Comparison of ENCODE assay signal across 8 cellular contexts in the genomic region with DNA sequence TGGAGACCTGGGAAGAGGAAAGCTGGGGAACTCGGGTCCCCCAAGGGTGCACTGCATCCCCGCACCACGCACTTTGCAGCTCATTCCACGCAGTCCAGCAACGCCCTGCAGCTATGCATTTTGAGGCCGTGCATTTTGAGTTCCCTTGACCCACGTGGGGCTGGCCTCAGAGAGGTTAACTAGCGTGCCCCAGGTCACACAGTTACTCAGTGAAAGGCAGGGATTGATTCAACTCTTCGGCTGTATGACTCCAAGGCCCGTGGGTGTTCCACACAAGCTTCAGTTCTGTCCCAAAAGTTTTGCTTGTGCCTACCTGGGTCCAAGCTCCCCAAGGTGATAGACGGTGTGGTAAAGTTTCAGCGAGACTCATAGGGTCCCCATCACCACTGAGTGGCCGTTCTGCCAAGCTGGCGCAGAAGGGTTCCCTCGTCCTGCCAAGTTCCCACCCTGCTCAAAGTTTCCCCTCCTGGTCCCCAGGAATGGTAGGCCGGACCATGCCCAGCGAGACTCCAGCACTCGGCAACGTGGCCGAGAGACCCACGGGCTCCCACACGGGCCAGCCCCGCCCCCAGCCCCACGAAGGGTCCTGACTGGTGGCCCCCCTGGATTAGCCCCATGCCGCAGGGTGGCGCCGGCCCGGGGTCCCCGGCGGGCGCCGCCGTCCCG. TPM values are rescaled to one million over a fixed set of nuclear protein-coding genes. Genes with fewer than 3 reads are reported as not detected.
DNase-seq lines count a peak whose midpoint lies in the region; ATAC-seq and TF ChIP-seq lines count a peak whose summit lies in the region.

No MANE protein-coding gene starts in this region.

- peaks cover 69 to 89% (median 82%) of the 10 kb centered on the region in 10 experiments for H3K4me1 ChIP-seq in BLaER1 treated with 17β-estradiol and CSF1 and Interleukin-3, amounts not matched to agents 10 nM and 100 nM
- H3K4me1 ChIP-seq in mammary epithelial cell (ENCODE audit: insufficient read depth, low read length) (peaks cover 67% of the 10 kb centered on the region), mucosa of descending colon (ENCODE audit: low read depth) (peaks cover 47% of the 10 kb centered on the region)

- H3K4me2 ChIP-seq in BLaER1 treated with 17β-estradiol and CSF1 and Interleukin-3, amounts not matched to agents 10 nM and 100 nM, result peak overlapping the region; percentile 87 to 98 (median 96)
- peak overlapping the region; percentile 87 for H3K4me2 ChIP-seq in mammary epithelial cell (ENCODE audit: insufficient read depth, low read depth, low read length)

- peak overlapping the region; percentile 56 for H2AFZ ChIP-seq in mammary epithelial cell (ENCODE audit: low read depth, low read length)

- ATAC-seq in mucosa of descending colon, result peak; percentile 10

- intact Hi-C loops in mammary epithelial cell (cut with micrococcal nuclease) (loop anchor here (1.0 to 2.0 kb wide), 2 partner anchors 28 to 68 kb away; no protein-coding TSS in a partner anchor), mucosa of descending colon (cut with DNase I, micrococcal nuclease) (no loop called here)

- peaks cover 46% of the 10 kb centered on the region for H3K79me2 ChIP-seq in mammary epithelial cell (ENCODE audit: insufficient read depth, low read length)

- in situ Hi-C loops in mammary epithelial cell (cut with MboI; ENCODE audit: low sequenced_read_pairs in 2 of 2), result no loop called here

- TF ChIP-seq CTCF in mammary epithelial cell (conservative IDR thresholded peaks at IDR 0.05 in 1 of 2, IDR thresholded peaks at IDR 0.05 in 1 of 2; ENCODE audit: extremely low read depth in 1 of 2, insufficient read depth in 1 of 2, low read depth in 1 of 2, low read length in 2 of 2) (no peak), mucosa of descending colon (IDR thresholded peaks at IDR 0.05) (no peak)

- TSS peak; percentile 8 for BruUV-seq in mammary epithelial cell (replicated peaks; lab: Mats Ljungman, UMichigan)

- no peaks in the 10 kb centered on the region for H3K36me3 ChIP-seq in BLaER1 treated with 17β-estradiol and CSF1 and Interleukin-3, amounts not matched to agents 10 nM and 100 nM
- H3K36me3 ChIP-seq in mammary epithelial cell (ENCODE audit: insufficient read depth, low read length) (no peaks in the 10 kb centered on the region), mucosa of descending colon (ENCODE audit: low read depth) (no peaks in the 10 kb centered on the region)

- DNase-seq in HT-29 (ENCODE audit: low spot score) (peak; percentile 60), mammary epithelial cell (peak; percentile 35), mucosa of descending colon (peak in 2 of 3 donors; percentile 67 to 72), DMS153 treated with DMSO at 0.1 percent for 48 hours (lab: John Stamatoyannopoulos, UW; ENCODE audit: unreplicated experiment) (no peak), NCI-H748 (lab: John Stamatoyannopoulos, UW; ENCODE audit: unreplicated experiment) (no peak), NCI-H2196 (lab: John Stamatoyannopoulos, UW; ENCODE audit: unreplicated experiment) (no peak)
- DNase-seq in stimulated activated CD4-positive, alpha-beta T cell treated with anti-CD3 and anti-CD28 coated beads, Interleukin-12 subunit alpha, Interleukin-12 subunit beta, amount 100 ng/mL, for 4 hours, result no peak

- CTCF ChIA-PET in mammary epithelial cell (lab: Charles Lee; ENCODE audit: low non-redundant PET), result interaction anchor here (0.6 kb wide), 1 partner anchor 52 kb away, joined by 3 read pairs; no protein-coding TSS in a partner anchor

- dilution Hi-C loops in mammary epithelial cell (cut with HindIII; ENCODE audit: low sequenced_read_pairs), result loop anchor here (5.0 kb wide), 1 partner anchor 94 kb away; no protein-coding TSS in a partner anchor

- peak overlapping the region in 10 of 11 experiments; percentile 33 to 81 (median 68); a peak in 19 of 22 replicates for H3K27ac ChIP-seq in BLaER1 treated with 17β-estradiol and CSF1 and Interleukin-3, amounts not matched to agents 10 nM and 100 nM
- H3K27ac ChIP-seq in mammary epithelial cell (ENCODE audit: insufficient read depth, low read depth, low read length), result peak overlapping the region; percentile 51

- H4K20me1 ChIP-seq in BLaER1 treated with 17β-estradiol and CSF1 and Interleukin-3, amounts not matched to agents 10 nM and 100 nM, result peaks cover 0 to 34% (median 11%) of the 10 kb centered on the region in 11 experiments; a peak in 9 of 22 replicates
- no peaks in the 10 kb centered on the region for H4K20me1 ChIP-seq in mammary epithelial cell (ENCODE audit: insufficient read depth, low read length)

- H3K9ac ChIP-seq in BLaER1 treated with 17β-estradiol and CSF1 and Interleukin-3, amounts not matched to agents 10 nM and 100 nM, result peak overlapping the region; percentile 72 to 84 (median 80)
- peak overlapping the region; percentile 75 for H3K9ac ChIP-seq in mammary epithelial cell (ENCODE audit: insufficient read depth, low read length)

- no peaks in the 10 kb centered on the region for H3K27me3 ChIP-seq in BLaER1 treated with 17β-estradiol and CSF1 and Interleukin-3, amounts not matched to agents 10 nM and 100 nM
- no peaks in the 10 kb centered on the region for H3K27me3 ChIP-seq in mammary epithelial cell (ENCODE audit: insufficient read depth, low read length)

- H3K4me3 ChIP-seq in BLaER1 treated with 17β-estradiol and CSF1 and Interleukin-3, amounts not matched to agents 10 nM and 100 nM, result peak overlapping the region; percentile 57 to 83 (median 75)
- H3K4me3 ChIP-seq in mammary epithelial cell (replicated peaks in 1 of 3; ENCODE audit: insufficient read depth in 1 of 3, low read depth in 2 of 3, low read length in 3 of 3), result peak overlapping the region; percentile 70 to 83 (median 72)
- peak overlapping the region; percentile 51 for H3K4me3 ChIP-seq in mucosa of descending colon

- H3K9me3 ChIP-seq in BLaER1 treated with 17β-estradiol and CSF1 and Interleukin-3, amounts not matched to agents 10 nM and 100 nM (replicated peaks in 1 of 11), result no peaks in the 10 kb centered on the region
- H3K9me3 ChIP-seq in mammary epithelial cell (replicated peaks; ENCODE audit: insufficient read depth, low read length) (no peaks in the 10 kb centered on the region), mucosa of descending colon (no peaks in the 10 kb centered on the region)

- under 1% methylated on average over 15 of the region's 34 CpGs for WGBS in mammary epithelial cell (ENCODE audit: low coverage, missing lambda C conversion rate)

RNA-seq across cellular contexts. Expression of gene HSPG2, which starts 0.6 kb away (rescaled TPM):
- 163 and 235 TPM in 2 replicates for total RNA-seq in HT-29 (2014; rRNA removed; shearing (Covaris generic))
- total RNA-seq in mammary epithelial cell, result 100 to 1,000 TPM; 187 to 207 TPM
- 23.9 TPM for polyA plus RNA-seq in mammary epithelial cell
- 121 TPM for polyA minus RNA-seq in mammary epithelial cell
- 100 to 1,000 TPM; 142 to 436 (median 197) TPM for total RNA-seq in mucosa of descending colon

RNA-seq across cellular contexts. Expression of gene CELA3B, which starts 40.3 kb away (rescaled TPM):
- 0.81 TPM in 1 of 2 replicates, not detected in the other for total RNA-seq in HT-29 (2014; rRNA removed; shearing (Covaris generic))
- total RNA-seq in mammary epithelial cell (not detected), mucosa of descending colon (1 to 10 TPM in 1 of 3 donors, under 1 TPM in 2; 0.35 to 3.5 (median 0.70) TPM)
- polyA plus RNA-seq in mammary epithelial cell, result not detected
- polyA minus RNA-seq in mammary epithelial cell, result not detected

Comparison
In these comparisons a context has a peak if more than half of its experiments do, and no peak if none do; other contexts are left out.
1. DNase-seq: peak in HT-29 (single experiment), mammary epithelial cell (single experiment) and mucosa of descending colon (2 of 3); none in DMS153 treated with DMSO at 0.1 percent for 48 hours (single experiment), NCI-H748 (single experiment), NCI-H2196 (single experiment) and stimulated activated CD4-positive, alpha-beta T cell treated with anti-CD3 and anti-CD28 coated beads, Interleukin-12 subunit alpha, Interleukin-12 subunit beta, amount 100 ng/mL, for 4 hours (single experiment).
2. Peak in every context shown above with its lines, with median percentiles within 50 percentile points of each other: H3K4me3 ChIP-seq.